ENCODE assay signal across 9 cellular contexts in genomic region chr16:83956336-83957289, GRCh38. TPM values are rescaled to one million over a fixed set of nuclear protein-coding genes. Genes with fewer than 3 reads are reported as not detected.
DNase-seq lines count a peak whose midpoint lies in the region; ATAC-seq and TF ChIP-seq lines count a peak whose summit lies in the region.
"Had no signal": no experiment of that assay in that cellular context is flagged by ENCODE, and none has a peak within 500 bp of the region (broad histone marks: within the 10 kb centered on the region; RNA-seq: fewer than 3 reads in every experiment).

No MANE protein-coding gene starts in this region.

- H3K9me1 ChIP-seq in IMR-90 (ENCODE audit: insufficient read depth, low read length) = 0 out of 2 replicates have a peak, but pooled peaks cover 4% of the 10 kb centered on the region

- no peak overlapping the region for H4K91ac ChIP-seq in IMR-90 (ENCODE audit: insufficient read depth, low read depth, low read length)

- H2BK15ac ChIP-seq in IMR-90 (ENCODE audit: low read depth, low read length) = no peak overlapping the region

- peak; percentile 96 for TF ChIP-seq CTCF in GM10248 (IDR thresholded peaks at IDR 0.05; ENCODE audit: control extremely low read depth, extremely low read depth, low read depth, missing control alignments)
- TF ChIP-seq CTCF in IMR-90 (conservative IDR thresholded peaks at IDR 0.05; ENCODE audit: low read depth, low read length) = peak; percentile 88
- TF ChIP-seq CTCF in RWPE1 (conservative IDR thresholded peaks at IDR 0.05; ENCODE audit: low read depth) = peak; percentile 89
- peak in 1 of 2 donors; percentile 72 for TF ChIP-seq CTCF in suprapubic skin (IDR thresholded peaks at IDR 0.05)

- CTCF ChIA-PET in GM10248 (lab: Yijun Ruan, JAX) (interaction anchor here (0.6 to 7.7 kb wide), 35 partner anchors 8 to 613 kb away, joined by 3 to 74 read pairs (median 5); partner anchors contain the start of genes SLC38A8 and TAF1C), IMR-90 (lab: Yijun Ruan, JAX) (interaction anchor here (0.6 to 1.4 kb wide), 7 partner anchors 30 to 418 kb away, joined by 3 to 6 read pairs (median 4); no protein-coding TSS in a partner anchor), RWPE1 (lab: Yijun Ruan, JAX) (interaction anchor here (0.6 to 1.5 kb wide), 15 partner anchors 9 to 313 kb away, joined by 3 to 11 read pairs (median 4); partner anchors contain the start of gene SLC38A8)

- H3K27me3 ChIP-seq in IMR-90 (ENCODE audit: control insufficient read depth, insufficient read depth, low read length) (no peaks in the 10 kb centered on the region), suprapubic skin (no peaks in the 10 kb centered on the region)

- dilution Hi-C loops in IMR-90 (cut with HindIII; ENCODE audit: low sequenced_read_pairs, unreplicated experiment) = no loop called here

- H2AK5ac ChIP-seq in IMR-90 (ENCODE audit: low read depth, low read length) = peak overlapping the region; percentile 84; the same call in 1 of the 2 replicates

- H4K8ac ChIP-seq in IMR-90 (ENCODE audit: low read depth in 2 of 2, low read length in 2 of 2) = no peak overlapping the region

- no peak overlapping the region for H3K4ac ChIP-seq in IMR-90 (ENCODE audit: low read depth, low read length)

- H3K23ac ChIP-seq in IMR-90 (ENCODE audit: low read depth, low read length) = no peak overlapping the region

- peak overlapping the region; percentile 47 for H2AK9ac ChIP-seq in IMR-90 (replicated peaks; ENCODE audit: low read depth, low read length, poor library complexity)

- 51% methylated on average over 15 of the region's 22 CpGs; no CpG with 5 or more reads in 1 of the 2 experiments for WGBS in IMR-90 (ENCODE audit: extremely low coverage in 2 of 2, insufficient read length in 1 of 2), 2 experiments
- 68% methylated on average over 14 of the region's 22 CpGs for WGBS in suprapubic skin

- peaks cover 28% of the 10 kb centered on the region for H3K36me3 ChIP-seq in IMR-90 (ENCODE audit: control insufficient read depth, insufficient read depth, low read length)
- peaks cover 34% of the 10 kb centered on the region for H3K36me3 ChIP-seq in suprapubic skin

- H3K14ac ChIP-seq in IMR-90 (replicated peaks; ENCODE audit: low read depth, low read length) = no peak overlapping the region

- no TSS peak for BruUV-seq in IMR-90 (replicated peaks; lab: Mats Ljungman, UMichigan)

- H2BK120ac ChIP-seq in IMR-90 (ENCODE audit: low read depth, low read length) = no peak overlapping the region

- no peak overlapping the region for H3K18ac ChIP-seq in IMR-90 (ENCODE audit: low read depth, low read length)

- no peak overlapping the region for H2BK5ac ChIP-seq in IMR-90 (ENCODE audit: low read depth, low read length, poor library complexity, severe bottlenecking)

- DNase-seq in GM10248 (ENCODE audit: extremely low spot score) (peak; percentile 87), IMR-90 (peak; percentile 72), RWPE1 (ENCODE audit: low spot score) (peak; percentile 61), foreskin melanocyte (peak; percentile 46), occipital lobe (lab: John Stamatoyannopoulos, UW) (peak; percentile 51), suprapubic skin (ENCODE audit: low spot score in 2 of 2) (peak; percentile 86 to 89)
- peak; percentile 53 for DNase-seq in activated T-helper 9 cell treated with anti-CD3 and anti-CD28 coated beads, Interleukin-2, amount 50 U/mL, for 16 hours (ENCODE audit: low read depth)

- H4K20me1 ChIP-seq in IMR-90 (ENCODE audit: insufficient read depth, low read length) = peaks cover 21% of the 10 kb centered on the region; the same call in 1 of the 2 replicates

- TF ChIP-seq POLR2A in IMR-90 (IDR thresholded peaks at IDR 0.05; ENCODE audit: low read depth, low read length) = no peak
- no peak for TF ChIP-seq POLR2A in suprapubic skin (IDR thresholded peaks at IDR 0.05)

- no peak overlapping the region for H3K56ac ChIP-seq in IMR-90 (ENCODE audit: extremely low read depth, insufficient read depth, low read length)

- peaks cover 0 to 25% of the 10 kb centered on the region in 2 experiments; a peak in 1 of 4 replicates for H3K79me1 ChIP-seq in IMR-90 (ENCODE audit: low read depth in 1 of 2, low read length in 2 of 2)

- H3K27ac ChIP-seq in IMR-90 (ENCODE audit: insufficient read depth, low read length) (no peak overlapping the region), RWPE1 (0 out of 2 replicates have a peak overlapping the region, but pooled peaks have one; percentile 8), suprapubic skin (no peak overlapping the region)
- H3K27ac ChIP-seq: epithelial cell of prostate had no signal

- H4K5ac ChIP-seq in IMR-90 (ENCODE audit: low read depth, low read length) = no peak overlapping the region

- TF ChIP-seq RAD21 in IMR-90 (IDR thresholded peaks at IDR 0.05; ENCODE audit: low read length) = peak; percentile 88

- H3K9ac ChIP-seq in IMR-90 (ENCODE audit: low read depth, low read length) = no peak overlapping the region

- H3K4me3 ChIP-seq in IMR-90 (ENCODE audit: insufficient read depth, low read depth, low read length) = no peak overlapping the region
- H3K4me3 ChIP-seq in suprapubic skin = no peak overlapping the region

- no peaks in the 10 kb centered on the region for H3K9me3 ChIP-seq in IMR-90 (ENCODE audit: control insufficient read depth, insufficient read depth, low read length)
- H3K9me3 ChIP-seq in suprapubic skin = no peaks in the 10 kb centered on the region

- H2AFZ ChIP-seq in IMR-90 (replicated peaks; ENCODE audit: low read length, poor library complexity) = peak overlapping the region; percentile 76

- POLR2A ChIA-PET in GM10248 (lab: Yijun Ruan, JAX) (no interaction called here), IMR-90 (lab: Charles Lee; ENCODE audit: unreplicated experiment) (no interaction called here), RWPE1 (lab: Yijun Ruan, JAX; ENCODE audit: low non-redundant PET) (no interaction called here)

- no peak overlapping the region for H3K4me2 ChIP-seq in IMR-90 (ENCODE audit: low read depth, low read length)

- TF ChIP-seq EP300 in suprapubic skin (IDR thresholded peaks at IDR 0.05) = no peak

- H3K4me1 ChIP-seq in IMR-90 (ENCODE audit: control insufficient read depth, insufficient read depth, low read length) (peaks cover 14% of the 10 kb centered on the region), suprapubic skin (peaks cover 28% of the 10 kb centered on the region)

- H2BK20ac ChIP-seq in IMR-90 (ENCODE audit: low read depth, low read length) = no peak overlapping the region

- intact Hi-C loops in IMR-90 (cut with micrococcal nuclease) = loop anchor here (1.0 kb wide), 1 partner anchor 106 kb away; no protein-coding TSS in a partner anchor

- in situ Hi-C loops in IMR-90 (cut with MboI; ENCODE audit: low sequenced_read_pairs) = loop anchor here (25.0 kb wide), 1 partner anchor 531 kb away; no protein-coding TSS in a partner anchor

- peak; percentile 20 for ATAC-seq in IMR-90 (ENCODE audit: low read depth)
- no peak for ATAC-seq in HG02588 (IDR thresholded peaks at IDR 0.05; ENCODE audit: unreplicated experiment)

TF ChIP-seq in IMR-90, 13 proteins besides CTCF, POLR2A, EP300 and RAD21:
- TF ChIP-seq, protein P1, sequence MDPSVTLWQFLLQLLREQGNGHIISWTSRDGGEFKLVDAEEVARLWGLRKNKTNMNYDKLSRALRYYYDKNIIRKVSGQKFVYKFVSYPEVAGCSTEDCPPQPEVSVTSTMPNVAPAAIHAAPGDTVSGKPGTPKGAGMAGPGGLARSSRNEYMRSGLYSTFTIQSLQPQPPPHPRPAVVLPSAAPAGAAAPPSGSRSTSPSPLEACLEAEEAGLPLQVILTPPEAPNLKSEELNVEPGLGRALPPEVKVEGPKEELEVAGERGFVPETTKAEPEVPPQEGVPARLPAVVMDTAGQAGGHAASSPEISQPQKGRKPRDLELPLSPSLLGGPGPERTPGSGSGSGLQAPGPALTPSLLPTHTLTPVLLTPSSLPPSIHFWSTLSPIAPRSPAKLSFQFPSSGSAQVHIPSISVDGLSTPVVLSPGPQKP (IDR thresholded peaks at IDR 0.05; ENCODE audit: borderline replicate concordance, low read depth, low read length) = no peak
- no peak for TF ChIP-seq NFE2L2 (IDR thresholded peaks at IDR 0.05; ENCODE audit: low read depth, low read length)
- TF ChIP-seq BHLHE40 (IDR thresholded peaks at IDR 0.05; ENCODE audit: low read depth, low read length) = no peak
- TF ChIP-seq SMC3 (IDR thresholded peaks at IDR 0.05; ENCODE audit: low read depth, low read length) = peak; percentile 70

RNA-seq across cellular contexts. Expression of gene OSGIN1, which starts 3.6 kb away (rescaled TPM):
- total RNA-seq in IMR-90 (2012; rRNA removed) (0.83 and 0.90 TPM in 2 replicates), occipital lobe (0.31 TPM), suprapubic skin (1 to 10 TPM; 1.0 to 2.2 (median 1.5) TPM)
- polyA plus RNA-seq in IMR-90 (2012; rRNA removed) = 6.4 and 7.4 TPM in 2 replicates
- 3.1 and 4.1 TPM in 2 replicates for polyA plus RNA-seq in IMR-90 (2012; cell fraction: cytosol; rRNA removed)
- polyA plus RNA-seq in IMR-90 (2012; cell fraction: nucleus; rRNA removed; ENCODE audit: low replicate concordance) = 4.1 and 9.2 TPM in 2 replicates

RNA-seq across cellular contexts. Expression of gene NECAB2, which starts 11.4 kb away (rescaled TPM):
- total RNA-seq in IMR-90 (2012; rRNA removed) (under 0.01 TPM in 1 of 2 replicates, not detected in the other), occipital lobe (1.9 TPM), suprapubic skin (not detected)
- 0.26 and 0.27 TPM in 2 replicates for polyA plus RNA-seq in IMR-90 (2012; rRNA removed)
- polyA plus RNA-seq in IMR-90 (2012; cell fraction: cytosol; rRNA removed) = 0.25 and 0.44 TPM in 2 replicates
- polyA plus RNA-seq in IMR-90 (2012; cell fraction: nucleus; rRNA removed; ENCODE audit: low replicate concordance) = 0.65 and 1.1 TPM in 2 replicates

RNA-seq across cellular contexts. Expression of gene MLYCD, which starts 57.7 kb away (rescaled TPM):
- total RNA-seq in IMR-90 (2012; rRNA removed) = 1.9 and 2.7 TPM in 2 replicates
- polyA plus RNA-seq in IMR-90 (2012; rRNA removed) = 1.9 TPM in 2 replicates
- 1.3 and 1.5 TPM in 2 replicates for polyA plus RNA-seq in IMR-90 (2012; cell fraction: cytosol; rRNA removed)
- polyA plus RNA-seq in IMR-90 (2012; cell fraction: nucleus; rRNA removed; ENCODE audit: low replicate concordance) = 4.7 and 4.8 TPM in 2 replicates
- 3.6 TPM for total RNA-seq in occipital lobe
- total RNA-seq in suprapubic skin = 10 to 100 TPM in 1 of 4 donors, 1 to 10 TPM in 3; 4.4 to 23.7 (median 5.7) TPM
